In genomic region chr2:25885933-25886332, GRCh38 we compare ENCODE assay signal across 1 cellular context.
TF ChIP-seq lines count a peak whose summit lies in the region.

No MANE protein-coding gene starts in this region.

TF ChIP-seq in A549, 52 proteins besides CTCF, POLR2A, EP300 and RAD21 (continued from another document):
- no peak for TF ChIP-seq BCL3 (IDR thresholded peaks at IDR 0.05)
- no peak; the same call in 1 of the 2 replicates for TF ChIP-seq FOSL2 (IDR thresholded peaks at IDR 0.05)
- TF ChIP-seq FOSL2 (CRISPR knock-in tag; IDR thresholded peaks at IDR 0.05), result peak; percentile 79
- no peak for TF ChIP-seq ZNF302 (CRISPR knock-in tag; IDR thresholded peaks at IDR 0.05)
- peak; percentile 40; the same call in 1 of the 2 replicates for TF ChIP-seq MAX (IDR thresholded peaks at IDR 0.05)
- no peak for TF ChIP-seq CHD4 (IDR thresholded peaks at IDR 0.05; ENCODE audit: borderline replicate concordance)
